32 cellular contexts compared by ENCODE assay signal in the genomic region with DNA sequence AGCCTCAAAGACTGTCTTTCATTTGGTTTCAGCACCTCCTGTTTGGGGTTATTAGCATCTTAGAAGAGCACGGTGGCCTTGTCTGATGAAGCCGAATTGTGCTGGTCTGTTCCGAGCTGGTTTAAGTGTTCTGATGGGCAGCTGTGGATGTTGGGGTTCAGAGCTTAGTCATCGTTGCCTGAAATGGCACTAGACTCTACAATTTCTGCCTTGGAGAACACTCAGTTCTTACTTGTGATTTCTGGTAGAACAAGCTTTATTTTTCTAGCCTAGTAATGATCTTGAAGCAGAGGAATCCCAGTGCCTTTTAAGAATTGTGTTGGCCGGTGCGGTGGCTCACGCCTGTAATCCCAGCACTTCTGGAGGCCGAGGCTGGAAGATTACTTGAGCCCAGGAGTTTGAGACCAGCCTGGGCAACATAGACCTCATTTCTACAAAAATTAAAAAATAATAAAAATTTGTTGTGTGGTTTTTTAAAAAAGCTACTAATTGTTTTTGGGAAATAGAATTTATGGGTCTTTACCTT. TPM values are rescaled to one million over a fixed set of nuclear protein-coding genes. Genes with fewer than 3 reads are reported as not detected.
A peak's percentile ranks its signal among the peaks of the same experiment; 100 is the strongest.
DNase-seq lines count a peak whose midpoint lies in the region; ATAC-seq lines count a peak whose summit lies in the region.
"Had no signal": no experiment of that assay in that cellular context is flagged by ENCODE, and none has a peak within 500 bp of the region (broad histone marks: within the 10 kb centered on the region; RNA-seq: fewer than 3 reads in every experiment).

No MANE protein-coding gene starts in this region.

- H3K4me3 Mint-ChIP-seq in activated naive CD8-positive, alpha-beta T cell = no peak overlapping the region
- H3K4me3 Mint-ChIP-seq in activated naive CD8-positive, alpha-beta T cell treated with anti-CD3 and anti-CD28 coated beads for 36 hours = no peak overlapping the region
- no peak overlapping the region for H3K4me3 Mint-ChIP-seq in T-helper 2 cell treated with Interferon-gamma antibody and Interleukin-4, amounts not matched to agents 5 μg/mL and 100 μg/mL, for 36 hours
- H3K4me3 Mint-ChIP-seq: activated naive CD4-positive, alpha-beta T cell treated with anti-CD3 and anti-CD28 coated beads for 36 hours; stimulated activated naive CD8-positive, alpha-beta T cell treated with anti-CD3 and anti-CD28 coated beads, Interleukin-15, amount 100 ng/mL, for 72 hours had no signal

- peak overlapping the region; percentile 77 for H3K27ac ChIP-seq in angular gyrus (ENCODE audit: low read depth, low read length)
- H3K27ac ChIP-seq: BLaER1, cardiac muscle cell, colonic mucosa, epithelial cell of prostate, left ventricle myocardium inferior, tibial artery had no signal

- H3K27ac Mint-ChIP-seq in activated naive CD8-positive, alpha-beta T cell = peak overlapping the region; percentile 8
- H3K27ac Mint-ChIP-seq in activated naive CD8-positive, alpha-beta T cell treated with anti-CD3 and anti-CD28 coated beads for 36 hours = no peak overlapping the region
- no peak overlapping the region for H3K27ac Mint-ChIP-seq in T-helper 2 cell treated with Interferon-gamma antibody and Interleukin-4, amounts not matched to agents 5 μg/mL and 100 μg/mL, for 36 hours
- H3K27ac Mint-ChIP-seq: activated naive CD4-positive, alpha-beta T cell treated with anti-CD3 and anti-CD28 coated beads for 36 hours; stimulated activated naive CD8-positive, alpha-beta T cell treated with anti-CD3 and anti-CD28 coated beads, Interleukin-15, amount 100 ng/mL, for 72 hours had no signal

- no peaks in the 10 kb centered on the region for H3K36me3 Mint-ChIP-seq in activated naive CD8-positive, alpha-beta T cell
- H3K36me3 Mint-ChIP-seq in activated naive CD8-positive, alpha-beta T cell treated with anti-CD3 and anti-CD28 coated beads for 36 hours = peaks cover 32% of the 10 kb centered on the region
- peaks cover 36% of the 10 kb centered on the region for H3K36me3 Mint-ChIP-seq in T-helper 2 cell treated with Interferon-gamma antibody and Interleukin-4, amounts not matched to agents 5 μg/mL and 100 μg/mL, for 36 hours (ENCODE audit: low read depth)

- H3K9me3 Mint-ChIP-seq in activated naive CD8-positive, alpha-beta T cell (ENCODE audit: low read depth) = no peaks in the 10 kb centered on the region
- H3K9me3 Mint-ChIP-seq in activated naive CD8-positive, alpha-beta T cell treated with anti-CD3 and anti-CD28 coated beads for 36 hours = peaks cover 3% of the 10 kb centered on the region
- no peaks in the 10 kb centered on the region for H3K9me3 Mint-ChIP-seq in T-helper 2 cell treated with Interferon-gamma antibody and Interleukin-4, amounts not matched to agents 5 μg/mL and 100 μg/mL, for 36 hours
- H3K9me3 Mint-ChIP-seq: activated naive CD4-positive, alpha-beta T cell treated with anti-CD3 and anti-CD28 coated beads for 36 hours had no signal

- DNase-seq in activated naive CD8-positive, alpha-beta T cell treated with anti-CD3 and anti-CD28 coated beads for 36 hours = no peak
- DNase-seq in medulla oblongata (ENCODE audit: extremely low spot score) (peak; percentile 28), GF-D8 (lab: John Stamatoyannopoulos, UW) (no peak)
- no peak for DNase-seq in T-helper 2 cell treated with Interferon-gamma antibody and Interleukin-4, amounts not matched to agents 5 μg/mL and 100 μg/mL, for 36 hours (ENCODE audit: low spot score)
- DNase-seq: activated CD4-positive, alpha-beta T cell treated with anti-CD3 and anti-CD28 coated beads for 1 hour; activated naive CD4-positive, alpha-beta T cell treated with anti-CD3 and anti-CD28 coated beads for 36 hours; aorta; colonic mucosa; effector memory CD4-positive, alpha-beta T cell; HCEC 1CT; Kasumi-1; left ventricle myocardium inferior; mesendoderm; MV-4-11; NCI-H1436; NCI-H2081; NCI-H524 treated with DMSO at 0.1 percent for 48 hours; NK-92 treated with Interleukin-12 subunit alpha and Interleukin-12 subunit beta, amount 100 ng/mL, for 24 hours; PC-3; right lobe of liver; stimulated activated CD8-positive, alpha-beta memory T cell treated with anti-CD3 and anti-CD28 coated beads, Interleukin-4, amount 100 ng/mL, for 48 hours; stimulated activated naive CD8-positive, alpha-beta T cell treated with anti-CD3 and anti-CD28 coated beads, Interleukin-15, amount 100 ng/mL, for 72 hours; T-helper 2 cell; tibial artery had no signal

- no peaks in the 10 kb centered on the region for H3K27me3 Mint-ChIP-seq in activated naive CD8-positive, alpha-beta T cell
- H3K27me3 Mint-ChIP-seq in activated naive CD8-positive, alpha-beta T cell treated with anti-CD3 and anti-CD28 coated beads for 36 hours = no peaks in the 10 kb centered on the region
- no peaks in the 10 kb centered on the region for H3K27me3 Mint-ChIP-seq in T-helper 2 cell treated with Interferon-gamma antibody and Interleukin-4, amounts not matched to agents 5 μg/mL and 100 μg/mL, for 36 hours (ENCODE audit: low read depth)
- H3K27me3 Mint-ChIP-seq: stimulated activated naive CD8-positive, alpha-beta T cell treated with anti-CD3 and anti-CD28 coated beads, Interleukin-15, amount 100 ng/mL, for 72 hours had no signal

- no peak for ATAC-seq in HG03565 (IDR thresholded peaks at IDR 0.05; ENCODE audit: unreplicated experiment)
- ATAC-seq: PC-3; right lobe of liver; Right ventricle myocardium inferior; stimulated activated naive CD8-positive, alpha-beta T cell treated with anti-CD3 and anti-CD28 coated beads, Interleukin-15, amount 100 ng/mL, for 72 hours had no signal

- H3K4me1 Mint-ChIP-seq in activated naive CD8-positive, alpha-beta T cell (ENCODE audit: low read depth) = peaks cover 4% of the 10 kb centered on the region
- peaks cover 8% of the 10 kb centered on the region for H3K4me1 Mint-ChIP-seq in activated naive CD8-positive, alpha-beta T cell treated with anti-CD3 and anti-CD28 coated beads for 36 hours
- peaks cover 4% of the 10 kb centered on the region for H3K4me1 Mint-ChIP-seq in T-helper 2 cell treated with Interferon-gamma antibody and Interleukin-4, amounts not matched to agents 5 μg/mL and 100 μg/mL, for 36 hours (ENCODE audit: low read depth)

RNA-seq across cellular contexts. Expression of a gene that starts 7.8 kb away (rescaled TPM):
- total RNA-seq in activated naive CD8-positive, alpha-beta T cell treated with anti-CD3 and anti-CD28 coated beads for 36 hours = 10 to 100 TPM; 55.6 to 59.3 TPM

RNA-seq across cellular contexts. Expression of a gene that starts 8.3 kb away (rescaled TPM):
- total RNA-seq in activated naive CD8-positive, alpha-beta T cell treated with anti-CD3 and anti-CD28 coated beads for 36 hours = under 1 TPM in 1 of 2 experiments, not detected in 1; 0.90 TPM
- total RNA-seq: glomerular endothelial cell had no signal

RNA-seq across cellular contexts. Expression of a gene that starts 15.4 kb away (rescaled TPM):
- total RNA-seq in activated naive CD8-positive, alpha-beta T cell treated with anti-CD3 and anti-CD28 coated beads for 36 hours = 1 to 10 TPM in 1 of 2 experiments, under 1 TPM in 1; 0.84 to 1.2 TPM
- total RNA-seq: glomerular endothelial cell had no signal

RNA-seq across cellular contexts. Expression of a gene that starts 40.6 kb away (rescaled TPM):
- not detected for total RNA-seq in activated naive CD8-positive, alpha-beta T cell treated with anti-CD3 and anti-CD28 coated beads for 36 hours
- total RNA-seq: activated naive CD4-positive, alpha-beta T cell treated with anti-CD3 and anti-CD28 coated beads for 36 hours; glomerular endothelial cell; PC-3 had no signal

RNA-seq across cellular contexts. Expression of a gene that starts 46.1 kb away (rescaled TPM):
- total RNA-seq in activated naive CD8-positive, alpha-beta T cell treated with anti-CD3 and anti-CD28 coated beads for 36 hours = not detected
- total RNA-seq: activated naive CD4-positive, alpha-beta T cell treated with anti-CD3 and anti-CD28 coated beads for 36 hours; colonic mucosa; glomerular endothelial cell; PC-3; right lobe of liver had no signal
